8 cellular contexts compared by ENCODE assay signal in the genomic region with DNA sequence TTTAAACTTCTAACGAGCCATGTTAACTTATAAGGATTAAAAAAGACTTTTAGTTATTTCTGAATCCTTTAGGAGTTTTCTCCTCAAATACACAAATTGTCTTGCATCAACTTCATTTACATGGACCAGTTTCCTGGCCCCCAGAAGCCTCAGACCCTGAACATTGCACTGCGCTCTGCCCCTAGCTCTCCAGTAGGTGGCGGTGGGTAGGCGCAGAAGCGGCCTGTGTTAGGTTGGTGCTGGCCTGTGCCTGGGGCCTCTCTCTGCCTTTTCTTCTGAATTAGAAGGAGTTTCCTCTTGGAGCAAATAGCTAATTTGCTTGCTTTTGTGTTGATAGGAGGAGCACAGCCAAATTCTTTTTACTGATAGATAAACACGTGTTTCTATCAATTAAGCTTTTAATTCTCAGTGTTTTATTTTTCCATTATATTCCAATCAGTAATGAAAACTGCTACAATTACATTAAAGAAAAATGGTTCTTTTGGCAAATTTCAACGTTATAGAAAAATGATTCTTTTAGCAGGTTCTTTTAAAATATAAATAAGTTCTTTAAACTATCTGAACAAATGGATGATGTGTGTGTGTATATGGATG. TPM values are rescaled to one million over a fixed set of nuclear protein-coding genes. Genes with fewer than 3 reads are reported as not detected.
DNase-seq lines count a peak whose midpoint lies in the region; ATAC-seq, FAIRE-seq and TF ChIP-seq lines count a peak whose summit lies in the region.

No MANE protein-coding gene starts in this region.

- H3K27me3 ChIP-seq in WERI-Rb-1 (ENCODE audit: insufficient read depth, low read depth, severe bottlenecking) (no peaks in the 10 kb centered on the region), bronchial epithelial cell (ENCODE audit: control insufficient read depth, insufficient read depth, low read length) (no peaks in the 10 kb centered on the region)

- H3K4me3 ChIP-seq in WERI-Rb-1 (ENCODE audit: low read depth, low read length), result no peak overlapping the region
- no peak overlapping the region for H3K4me3 ChIP-seq in bronchial epithelial cell (ENCODE audit: low read depth, low read length)

- no peaks in the 10 kb centered on the region for H3K9me3 ChIP-seq in WERI-Rb-1 (ENCODE audit: severe bottlenecking)

- no peak for FAIRE-seq in bronchial epithelial cell (lab: Jason Lieb, UNC)

- peak; percentile 83 for ATAC-seq in GM19023 (IDR thresholded peaks at IDR 0.05; ENCODE audit: unreplicated experiment)
- ATAC-seq in HG03108 (IDR thresholded peaks at IDR 0.05; ENCODE audit: unreplicated experiment), result peak; percentile 96

- H3K27ac ChIP-seq in WERI-Rb-1, result no peak overlapping the region

- TF ChIP-seq CTCF in WERI-Rb-1 (IDR thresholded peaks at IDR 0.05; ENCODE audit: low read depth, low read length), result peak; percentile 92
- peak; percentile 93 for TF ChIP-seq CTCF in bronchial epithelial cell (IDR thresholded peaks at IDR 0.05; ENCODE audit: insufficient read depth, low read length, severe bottlenecking)

- H3K36me3 ChIP-seq in WERI-Rb-1 (no peaks in the 10 kb centered on the region; the same call in 1 of the 2 replicates), bronchial epithelial cell (ENCODE audit: control insufficient read depth, insufficient read depth, low read length) (peaks cover 1% of the 10 kb centered on the region)

- peak; percentile 87 for DNase-seq in AG20443 (ENCODE audit: low spot score)
- peak; percentile 88 for DNase-seq in NCI-H2171 treated with DMSO at 0.1 percent for 48 hours (lab: John Stamatoyannopoulos, UW)
- peak; percentile 70 for DNase-seq in WERI-Rb-1
- DNase-seq in bronchial epithelial cell (ENCODE audit: low read depth), result peak; percentile 31
- peak; percentile 86 for DNase-seq in islet precursor cell
- peak; percentile 55 for DNase-seq in stimulated activated CD4-positive, alpha-beta T cell treated with anti-CD3 and anti-CD28 coated beads, Interleukin-1b, Interleukin-23, amount 100 ng/mL, for 48 hours

RNA-seq across cellular contexts. Expression of a gene that starts 44.4 kb away (rescaled TPM):
- total RNA-seq in bronchial epithelial cell, result 197 and 241 TPM in 2 replicates

Comparison
In these comparisons a context has a peak if more than half of its experiments do, and no peak if none do; other contexts are left out.
1. DNase-seq: peak in every context shown above with its lines; median percentile 88 in NCI-H2171 treated with DMSO at 0.1 percent for 48 hours; 87 in AG20443; 86 in islet precursor cell; 70 in WERI-Rb-1; 55 in stimulated activated CD4-positive, alpha-beta T cell treated with anti-CD3 and anti-CD28 coated beads, Interleukin-1b, Interleukin-23, amount 100 ng/mL, for 48 hours; 31 in bronchial epithelial cell.